ENCODE assay signal across 8 cellular contexts in genomic region chr13:42272115-42272756, GRCh38. TPM values are rescaled to one million over a fixed set of nuclear protein-coding genes. Genes with fewer than 3 reads are reported as not detected.
DNase-seq lines count a peak whose midpoint lies in the region; ATAC-seq and TF ChIP-seq lines count a peak whose summit lies in the region.

A gene with protein sequence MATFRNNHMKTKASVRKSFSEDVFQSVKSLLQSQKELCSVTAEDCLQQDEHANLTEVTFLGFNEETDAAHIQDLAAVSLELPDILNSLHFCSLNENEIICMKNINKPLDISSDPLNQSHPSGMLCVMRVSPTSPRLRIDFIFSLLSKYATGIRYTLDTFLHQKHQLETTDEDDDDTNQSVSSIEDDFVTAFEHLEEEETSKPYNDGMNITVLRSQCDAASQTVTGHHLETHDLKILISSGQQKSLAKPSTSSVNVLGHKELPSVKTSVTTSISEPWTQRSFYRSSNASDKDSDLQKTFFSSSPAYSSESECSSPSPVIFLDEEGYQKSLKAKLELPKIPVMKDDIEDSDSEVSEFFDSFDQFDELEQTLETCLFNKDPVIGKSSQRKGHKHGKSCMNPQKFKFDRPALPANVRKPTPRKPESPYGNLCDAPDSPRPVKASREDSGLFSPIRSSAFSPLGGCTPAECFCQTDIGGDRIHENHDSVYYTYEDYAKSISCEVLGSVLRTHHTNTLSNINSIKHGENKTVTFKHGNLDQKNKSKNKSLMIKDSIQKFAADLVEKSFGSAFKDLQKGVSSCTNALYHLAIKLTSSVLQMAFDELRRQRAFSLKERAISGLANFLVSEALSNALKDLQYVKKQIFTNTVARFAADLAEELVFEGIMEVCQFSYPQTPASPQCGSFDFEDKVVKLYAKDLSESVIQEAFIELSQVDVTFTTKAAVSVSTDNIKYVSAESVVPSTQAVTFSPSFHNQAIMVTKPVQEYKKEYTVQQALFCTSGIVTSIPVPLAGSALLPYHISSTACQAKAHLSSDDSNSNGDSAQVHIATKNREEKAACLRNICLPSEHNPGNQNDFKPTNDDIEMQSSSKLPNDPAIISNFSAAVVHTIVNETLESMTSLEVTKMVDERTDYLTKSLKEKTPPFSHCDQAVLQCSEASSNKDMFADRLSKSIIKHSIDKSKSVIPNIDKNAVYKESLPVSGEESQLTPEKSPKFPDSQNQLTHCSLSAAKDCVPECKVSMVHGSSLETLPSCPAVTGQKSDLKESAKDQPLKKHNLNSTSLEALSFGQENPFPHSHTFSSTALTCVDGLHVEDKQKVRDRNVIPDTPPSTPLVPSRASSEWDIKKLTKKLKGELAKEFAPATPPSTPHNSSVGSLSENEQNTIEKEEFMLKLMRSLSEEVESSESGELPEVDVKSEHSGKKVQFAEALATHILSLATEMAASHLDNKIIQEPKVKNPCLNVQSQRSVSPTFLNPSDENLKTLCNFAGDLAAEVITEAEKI (N-terminal part only) (plus strand): TSS chr13:42272152. CDS start chr13:42286349, 14,197 bp downstream.

- peaks cover 13% of the 10 kb centered on the region for H3K9me3 Mint-ChIP-seq in mesothelial cell of epicardium

- peak within 1 kb of the TSS; percentile 87 for H3K4me3 ChIP-seq in endocrine pancreas (ENCODE audit: control insufficient read depth, insufficient read depth, low read length)

- ATAC-seq in HG02623 (IDR thresholded peaks at IDR 0.05; ENCODE audit: unreplicated experiment): peak; percentile 27

- peak within 1 kb of the TSS; percentile 93 for H3K9ac ChIP-seq in endocrine pancreas (ENCODE audit: control insufficient read depth, insufficient read depth, low read length)

- peaks cover 39% of the 10 kb centered on the region for H3K4me1 Mint-ChIP-seq in mesothelial cell of epicardium

- TF ChIP-seq CTCF in mesothelial cell of epicardium (IDR thresholded peaks at IDR 0.05; ENCODE audit: unreplicated experiment): no peak

- H3K36me3 Mint-ChIP-seq in mesothelial cell of epicardium: no peaks in the 10 kb centered on the region

- peaks cover 11% of the 10 kb centered on the region for H3K4me1 ChIP-seq in endocrine pancreas (ENCODE audit: control insufficient read depth, insufficient read depth, low read length)

- no peaks in the 10 kb centered on the region for H3K27me3 ChIP-seq in endocrine pancreas (ENCODE audit: control insufficient read depth, insufficient read depth, low read length)

- H3K4me3 Mint-ChIP-seq in mesothelial cell of epicardium: peak within 1 kb of the TSS; percentile 96

- no peaks in the 10 kb centered on the region for H3K9me3 ChIP-seq in endocrine pancreas (ENCODE audit: control insufficient read depth, low read length)

- DNase-seq in NCI-H1105 treated with DMSO at 0.1 percent for 48 hours (lab: John Stamatoyannopoulos, UW): peak; percentile 53
- no peak for DNase-seq in NCI-H1105 (lab: John Stamatoyannopoulos, UW)
- peak; percentile 21 for DNase-seq in NCI-H2171 (lab: John Stamatoyannopoulos, UW)
- DNase-seq in activated CD8-positive, alpha-beta memory T cell treated with anti-CD3 and anti-CD28 coated beads for 1 hour (ENCODE audit: extremely low read depth in 1 of 2, low read depth in 1 of 2): peak; percentile 14 to 29
- DNase-seq in mesothelial cell of epicardium (ENCODE audit: low spot score in 2 of 2, unreplicated experiment in 2 of 2): peak in 1 of 2 experiments; percentile 71
- peak; percentile 41 for DNase-seq in stimulated activated CD8-positive, alpha-beta memory T cell treated with anti-CD3 and anti-CD28 coated beads, Interleukin-4, amount 100 ng/mL, for 24 hours (ENCODE audit: low read depth)

- H3K27me3 Mint-ChIP-seq in mesothelial cell of epicardium (ENCODE audit: low read depth): no peaks in the 10 kb centered on the region

- H3K27ac Mint-ChIP-seq in mesothelial cell of epicardium: peak within 1 kb of the TSS; percentile 96

- H3K36me3 ChIP-seq in endocrine pancreas (ENCODE audit: control insufficient read depth, insufficient read depth, low read length): no peaks in the 10 kb centered on the region

RNA-seq across cellular contexts. Expression of the gene that starts here (rescaled TPM):
- 33.9 to 35.1 TPM (median 34.9 TPM) in 3 replicates for total RNA-seq in mesothelial cell of epicardium
